In the genomic region with DNA sequence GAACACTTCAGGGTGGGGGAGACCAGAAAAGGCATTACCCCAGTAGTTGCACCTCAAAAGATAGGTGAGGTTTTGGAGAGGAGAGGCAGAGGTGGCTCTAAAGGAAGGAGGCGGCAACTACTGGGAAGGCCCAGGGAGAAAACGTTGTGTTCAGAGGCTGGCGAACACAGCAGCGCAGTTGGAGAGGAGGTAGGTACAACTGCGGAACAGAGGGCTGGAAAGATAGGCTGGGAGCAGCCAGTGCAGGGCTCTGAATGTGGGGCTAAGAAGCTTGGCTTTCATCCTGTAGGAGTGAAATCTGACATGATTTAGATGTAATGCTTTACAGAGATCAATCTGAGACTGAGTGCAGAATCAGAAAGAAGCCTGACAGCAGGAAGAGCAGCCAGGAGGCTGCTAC, we compare ENCODE assay signal across 17 cellular contexts. TPM values are rescaled to one million over a fixed set of nuclear protein-coding genes. Genes with fewer than 3 reads are reported as not detected.
DNase-seq lines count a peak whose midpoint lies in the region; ATAC-seq, FAIRE-seq and TF ChIP-seq lines count a peak whose summit lies in the region.
"Had no signal": no experiment of that assay in that cellular context is flagged by ENCODE, and none has a peak within 500 bp of the region (broad histone marks: within the 10 kb centered on the region; RNA-seq: fewer than 3 reads in every experiment).

No MANE protein-coding gene starts in this region.

- FAIRE-seq in keratinocyte (lab: Jason Lieb, UNC), result no peak

- dilution Hi-C loops in keratinocyte (cut with MboI; ENCODE audit: extremely low pct_ligation_motif_present, low sequenced_read_pairs), result no loop called here

- no peaks in the 10 kb centered on the region for H3K9me2 ChIP-seq in PC-9 (ENCODE audit: insufficient read depth)

- no peak overlapping the region for H3K27ac ChIP-seq in PC-9
- H3K27ac ChIP-seq in cingulate gyrus (ENCODE audit: low read depth, low read length), result peak overlapping the region; percentile 47
- H3K27ac ChIP-seq in keratinocyte (ENCODE audit: control insufficient read depth, insufficient read depth, low read length), result no peak overlapping the region
- no peak overlapping the region for H3K27ac ChIP-seq in spleen
- H3K27ac ChIP-seq in CD4-positive, alpha-beta memory T cell (ENCODE audit: low read depth, low read length), result no peak overlapping the region
- H3K27ac ChIP-seq: 22Rv1, GM23248 had no signal

- 73 to 86% (median 83%) methylated on average over 5 of the region's 5 CpGs for WGBS in spleen, 5 donors

- H3K36me3 Mint-ChIP-seq in CD4-positive, alpha-beta memory T cell, result peaks cover 0 to 4% of the 10 kb centered on the region in 2 donors
- H3K36me3 Mint-ChIP-seq: CD14-positive monocyte; CD8-positive, alpha-beta memory T cell had no signal

- no peak for TF ChIP-seq CTCF in PC-9 (conservative IDR thresholded peaks at IDR 0.05)
- no peak for TF ChIP-seq CTCF in keratinocyte (optimal IDR thresholded peaks at IDR 0.05 in 1 of 3, IDR thresholded peaks at IDR 0.05 in 1 of 3, conservative IDR thresholded peaks at IDR 0.05 in 1 of 3; ENCODE audit: extremely low read depth in 1 of 3, insufficient read depth in 2 of 3, low read length in 3 of 3)
- TF ChIP-seq CTCF in spleen (IDR thresholded peaks at IDR 0.05 in 8 of 11, conservative IDR thresholded peaks at IDR 0.05 in 3 of 11), result no peak

- H3K9me1 ChIP-seq in keratinocyte (ENCODE audit: control insufficient read depth, extremely low read depth, insufficient read depth, low read length), result no peaks in the 10 kb centered on the region

- no peak overlapping the region for H3K4me3 ChIP-seq in PC-9
- no peak overlapping the region for H3K4me3 ChIP-seq in keratinocyte (ENCODE audit: control insufficient read depth in 2 of 3, extremely low read depth in 1 of 3, insufficient read depth in 2 of 3, low read depth in 1 of 3, low read length in 3 of 3)
- no peak overlapping the region for H3K4me3 ChIP-seq in spleen
- no peak overlapping the region for H3K4me3 ChIP-seq in CD4-positive, alpha-beta memory T cell (ENCODE audit: low read length in 2 of 2)
- H3K4me3 ChIP-seq: GM23248 had no signal

- H3K36me3 ChIP-seq in PC-9 (ENCODE audit: low read depth), result no peaks in the 10 kb centered on the region
- H3K36me3 ChIP-seq in keratinocyte (ENCODE audit: control insufficient read depth in 2 of 2, extremely low read depth in 1 of 2, insufficient read depth in 2 of 2, low read length in 2 of 2), result no peaks in the 10 kb centered on the region
- H3K36me3 ChIP-seq in spleen, result no peaks in the 10 kb centered on the region
- no peaks in the 10 kb centered on the region for H3K36me3 ChIP-seq in CD4-positive, alpha-beta memory T cell (ENCODE audit: insufficient read depth, low read length)

- H3K9me3 ChIP-seq in PC-9 (ENCODE audit: insufficient read depth, low read depth) (no peaks in the 10 kb centered on the region), keratinocyte (ENCODE audit: control insufficient read depth, low read depth, low read length) (no peaks in the 10 kb centered on the region), spleen (no peaks in the 10 kb centered on the region)
- no peaks in the 10 kb centered on the region for H3K9me3 ChIP-seq in CD4-positive, alpha-beta memory T cell (ENCODE audit: control insufficient read depth in 1 of 2, low read length in 2 of 2)
- H3K9me3 ChIP-seq: Caco-2 had no signal

- H2AFZ ChIP-seq in PC-9, result no peak overlapping the region
- H2AFZ ChIP-seq in keratinocyte (ENCODE audit: control insufficient read depth, low read length), result no peak overlapping the region
- H2AFZ ChIP-seq: GM23248 had no signal

- DNase-seq in PC-9, result no peak
- no peak for DNase-seq in keratinocyte (ENCODE audit: low read depth, low spot score)
- peak; percentile 10 for DNase-seq in spleen
- DNase-seq in T1000 (lab: John Stamatoyannopoulos, UW), result no peak
- DNase-seq in CD4-positive, alpha-beta memory T cell, result no peak
- DNase-seq in NCI-H526 (lab: John Stamatoyannopoulos, UW), result no peak
- DNase-seq: Caco-2; CD8-positive, alpha-beta memory T cell; DMS53; GF-D8; GM23248; H7 had no signal

- H3K4me1 ChIP-seq in PC-9 (replicated peaks; ENCODE audit: insufficient read depth), result no peaks in the 10 kb centered on the region; the same call in 1 of the 2 replicates
- H3K4me1 ChIP-seq in keratinocyte (ENCODE audit: control insufficient read depth, extremely low read depth, insufficient read depth, low read length), result peaks cover 33% of the 10 kb centered on the region
- H3K4me1 ChIP-seq in spleen, result peaks cover 0 to 4% (median 0%) of the 10 kb centered on the region in 6 donors
- no peaks in the 10 kb centered on the region for H3K4me1 ChIP-seq in CD4-positive, alpha-beta memory T cell (ENCODE audit: insufficient read depth, low read length)
- H3K4me1 ChIP-seq: Caco-2 had no signal

- H3K79me2 ChIP-seq in PC-9 (ENCODE audit: low read depth), result no peaks in the 10 kb centered on the region
- no peaks in the 10 kb centered on the region for H3K79me2 ChIP-seq in keratinocyte (ENCODE audit: control insufficient read depth, insufficient read depth, low read length)

- H3K27me3 ChIP-seq in PC-9 (ENCODE audit: insufficient read depth, low read depth), result no peaks in the 10 kb centered on the region
- peaks cover 2% of the 10 kb centered on the region for H3K27me3 ChIP-seq in keratinocyte (ENCODE audit: control insufficient read depth, extremely low read depth, insufficient read depth, low read length)
- peaks cover 0 to 17% (median 4%) of the 10 kb centered on the region in 7 donors for H3K27me3 ChIP-seq in spleen (replicated peaks in 1 of 7)
- H3K27me3 ChIP-seq in CD4-positive, alpha-beta memory T cell (ENCODE audit: insufficient read depth, low read length), result peaks cover 5% of the 10 kb centered on the region

- H3K27me3 Mint-ChIP-seq in CD4-positive, alpha-beta memory T cell, result peaks cover 0 to 3% of the 10 kb centered on the region in 2 donors

- H3K4me2 ChIP-seq in PC-9 (0 out of 2 replicates have a peak overlapping the region, but pooled peaks have one; percentile 10), keratinocyte (ENCODE audit: control insufficient read depth, extremely low read depth, insufficient read depth, low read depth, low read length) (peak overlapping the region; percentile 39)

- CTCF ChIA-PET in PC-9 (lab: Charles Lee), result no interaction called here
- CTCF ChIA-PET in CD4-positive, alpha-beta memory T cell (lab: Charles Lee; ENCODE audit: partially characterized antibody), result interaction anchor here (1.7 kb wide), 1 partner anchor 16 kb away, joined by 4 read pairs; no protein-coding TSS in a partner anchor

- H3K4me3 Mint-ChIP-seq in CD4-positive, alpha-beta memory T cell, result no peak overlapping the region
- H3K4me3 Mint-ChIP-seq: CD14-positive monocyte; CD8-positive, alpha-beta memory T cell; IgD-negative memory B cell had no signal

- H3K9ac ChIP-seq in keratinocyte (ENCODE audit: control insufficient read depth, extremely low read depth, insufficient read depth, low read length), result no peak overlapping the region
- H3K9ac ChIP-seq: GM23248 had no signal

- no peak overlapping the region for H3K27ac Mint-ChIP-seq in CD4-positive, alpha-beta memory T cell
- H3K27ac Mint-ChIP-seq: CD14-positive monocyte; CD8-positive, alpha-beta memory T cell; IgD-negative memory B cell had no signal

- intact Hi-C loops in PC-9 (cut with micrococcal nuclease; ENCODE audit: unreplicated experiment) (no loop called here), spleen (cut with DNase I; ENCODE audit: low total_unique reads) (no loop called here)
- intact Hi-C loops in CD4-positive, alpha-beta memory T cell (cut with micrococcal nuclease), result no loop called here

- POLR2A ChIA-PET in PC-9 (lab: Charles Lee; ENCODE audit: unreplicated experiment), result interaction anchor here (0.7 kb wide), 1 partner anchor 299 kb away, joined by 4 read pairs; no protein-coding TSS in a partner anchor
- POLR2A ChIA-PET in CD4-positive, alpha-beta memory T cell (lab: Charles Lee; ENCODE audit: partially characterized antibody), result no interaction called here

- ATAC-seq in GM21723 (IDR thresholded peaks at IDR 0.05; ENCODE audit: unreplicated experiment), result no peak

- H4K20me1 ChIP-seq in PC-9 (ENCODE audit: insufficient read depth) (no peaks in the 10 kb centered on the region), keratinocyte (ENCODE audit: control insufficient read depth, extremely low read depth, insufficient read depth, low read length) (no peaks in the 10 kb centered on the region)

- TF ChIP-seq POLR2A in spleen (IDR thresholded peaks at IDR 0.05), result no peak

- H3K9me3 Mint-ChIP-seq in CD4-positive, alpha-beta memory T cell, result no peaks in the 10 kb centered on the region
- H3K9me3 Mint-ChIP-seq: CD8-positive, alpha-beta memory T cell; IgD-negative memory B cell had no signal

- peaks cover 4 to 10% (median 5%) of the 10 kb centered on the region in 4 donors for H3K4me1 Mint-ChIP-seq in CD4-positive, alpha-beta memory T cell
- H3K4me1 Mint-ChIP-seq: CD14-positive monocyte had no signal

- 0 out of 2 replicates have a peak, but pooled peaks cover 3% of the 10 kb centered on the region for H3F3A ChIP-seq in PC-9 (ENCODE audit: insufficient read depth, low read depth)

- no TSS peak for BruUV-seq in PC-9 (replicated peaks; lab: Mats Ljungman, UMichigan)

RNA-seq across cellular contexts. Expression of gene RIMS3, which starts 13.0 kb away (rescaled TPM):
- total RNA-seq in PC-9 (2021) (12.9 and 14.0 TPM in 2 replicates), spleen (1 to 10 TPM; 1.6 to 6.9 (median 3.3) TPM)
- polyA plus RNA-seq in keratinocyte (1.1 to 2.6 TPM (median 1.7 TPM) in 3 replicates), spleen (1 to 10 TPM in 1 of 3 donors, under 1 TPM in 2; 0.30 to 1.0 (median 0.44) TPM)
- 0.66 TPM for polyA plus RNA-seq in keratinocyte (2011; ENCODE audit: low read depth)
- polyA plus RNA-seq in keratinocyte (2011; cell fraction: cytosol; rRNA removed), result 1.6 and 2.3 TPM in 2 replicates
- polyA plus RNA-seq in keratinocyte (2011; cell fraction: nucleus; rRNA removed), result 5.2 and 6.7 TPM in 2 replicates
- polyA plus RNA-seq in keratinocyte (2012; ENCODE audit: low replicate concordance), result 1.4 TPM in 2 replicates
- polyA minus RNA-seq in keratinocyte, result 2.7 to 4.5 TPM (median 4.3 TPM) in 3 replicates
- 2.5 TPM for polyA minus RNA-seq in keratinocyte (2011; cell fraction: cytosol; rRNA and poly(A)+ RNA removed)
- 2.5 and 4.0 TPM in 2 replicates for polyA minus RNA-seq in keratinocyte (2011; cell fraction: nucleus; rRNA and poly(A)+ RNA removed)
- total RNA-seq in CD4-positive, alpha-beta memory T cell, result 1 to 10 TPM; 2.0 to 2.3 TPM
- polyA plus RNA-seq in CD4-positive, alpha-beta memory T cell, result 1 to 10 TPM; 1.5 to 3.4 TPM
- total RNA-seq: GM23248 had no signal

RNA-seq across cellular contexts. Expression of gene NFYC, which starts 39.1 kb away (rescaled TPM):
- total RNA-seq in PC-9 (2021) (79.4 and 91.1 TPM in 2 replicates), spleen (10 to 100 TPM; 57.8 to 99.0 (median 72.4) TPM)
- polyA plus RNA-seq in keratinocyte (32.4 to 48.5 TPM (median 35.4 TPM) in 3 replicates), spleen (10 to 100 TPM; 34.6 to 43.2 (median 39.5) TPM)
- 50.7 TPM for polyA plus RNA-seq in keratinocyte (2011; ENCODE audit: low read depth)
- polyA plus RNA-seq in keratinocyte (2011; cell fraction: cytosol; rRNA removed), result 31.1 and 38.2 TPM in 2 replicates
- polyA plus RNA-seq in keratinocyte (2011; cell fraction: nucleus; rRNA removed), result 41.2 and 43.9 TPM in 2 replicates
- 28.5 and 39.7 TPM in 2 replicates for polyA plus RNA-seq in keratinocyte (2012; ENCODE audit: low replicate concordance)
- polyA minus RNA-seq in keratinocyte, result 46.8 to 62.9 TPM (median 53.1 TPM) in 3 replicates
- polyA minus RNA-seq in keratinocyte (2011; cell fraction: cytosol; rRNA and poly(A)+ RNA removed), result 43.4 TPM
- polyA minus RNA-seq in keratinocyte (2011; cell fraction: nucleus; rRNA and poly(A)+ RNA removed), result 26.9 and 29.6 TPM in 2 replicates
- 10 to 100 TPM; 70.4 to 73.6 TPM for total RNA-seq in CD4-positive, alpha-beta memory T cell
- polyA plus RNA-seq in CD4-positive, alpha-beta memory T cell, result 10 to 100 TPM; 47.7 to 67.2 TPM
